8 cellular contexts compared by ENCODE assay signal in the genomic region with DNA sequence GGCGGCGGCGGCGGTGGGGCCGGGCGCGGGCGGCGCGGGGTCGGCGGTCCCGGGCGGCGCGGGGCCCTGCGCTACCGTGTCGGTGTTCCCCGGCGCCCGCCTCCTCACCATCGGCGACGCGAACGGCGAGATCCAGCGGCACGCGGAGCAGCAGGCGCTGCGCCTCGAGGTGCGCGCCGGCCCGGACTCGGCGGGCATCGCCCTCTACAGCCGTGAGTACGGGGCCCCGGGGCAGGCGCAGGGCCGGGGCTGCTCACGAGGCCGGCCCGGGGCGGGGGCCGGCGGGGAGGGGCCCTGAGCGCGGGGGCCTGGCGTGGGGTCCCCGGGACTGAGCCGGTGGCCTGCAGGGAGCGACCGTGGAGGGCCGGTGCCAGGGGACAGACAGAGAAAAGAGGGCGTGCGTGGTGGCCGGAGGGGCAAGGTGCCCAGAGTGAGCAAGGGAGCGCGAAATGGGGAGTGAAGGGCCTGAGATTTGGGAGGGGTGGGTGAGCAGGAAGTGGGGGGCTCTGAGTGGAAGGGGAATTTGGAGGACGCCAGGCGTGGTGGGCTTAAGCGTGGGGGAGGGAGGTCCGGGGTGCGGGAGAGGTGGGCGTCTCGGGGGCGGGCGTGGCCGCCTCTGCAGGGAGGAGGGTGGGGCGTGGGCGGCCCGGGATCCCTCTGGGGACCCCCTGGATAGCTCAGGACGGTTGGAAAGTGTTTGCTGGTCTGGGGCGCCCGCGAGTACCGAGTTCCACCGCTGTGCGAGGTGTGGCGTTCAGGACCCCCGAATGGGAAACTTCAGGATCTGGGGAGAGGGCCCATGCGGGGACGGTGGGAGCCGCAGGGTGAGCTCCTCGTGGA. TPM values are rescaled to one million over a fixed set of nuclear protein-coding genes. Genes with fewer than 3 reads are reported as not detected.
DNase-seq lines count a peak whose midpoint lies in the region; ATAC-seq and TF ChIP-seq lines count a peak whose summit lies in the region.

No MANE protein-coding gene starts in this region.

- intact Hi-C loops in aorta (cut with DNase I), result loop anchor here (2.0 to 10.0 kb wide), 3 partner anchors 35 to 57 kb away; partner anchors contain the start of genes TIMM29 (in 2 of the 2), YIPF2 (in 2 of the 2) and TMED1 (in 1 of the 2)

- peak overlapping the region; percentile 71 for H2AFZ ChIP-seq in neuron (ENCODE audit: low read depth, low read length)

- no peaks in the 10 kb centered on the region for H3K9me3 Mint-ChIP-seq in activated T-cell treated with anti-CD3 and anti-CD28 coated beads, Interleukin-2, amount 50 U/mL, for 24 hours

- peak overlapping the region; percentile 90 for H3K27ac Mint-ChIP-seq in activated T-cell treated with anti-CD3 and anti-CD28 coated beads, Interleukin-2, amount 50 U/mL, for 24 hours

- peaks cover 17% of the 10 kb centered on the region for H3K4me1 ChIP-seq in neuron (ENCODE audit: insufficient read depth, low read length)
- no peaks in the 10 kb centered on the region for H3K4me1 ChIP-seq in aorta (ENCODE audit: control insufficient read depth in 1 of 2, insufficient read depth in 2 of 2, low read length in 2 of 2)

- peaks cover 37% of the 10 kb centered on the region for H3K4me1 Mint-ChIP-seq in activated T-cell treated with anti-CD3 and anti-CD28 coated beads, Interleukin-2, amount 50 U/mL, for 24 hours (ENCODE audit: low read depth)

- no peaks in the 10 kb centered on the region for H3K27me3 ChIP-seq in neuron (ENCODE audit: insufficient read depth, low read length)
- H3K27me3 ChIP-seq in aorta (ENCODE audit: control insufficient read depth in 1 of 2, insufficient read depth in 2 of 2, low read length in 1 of 2), result no peaks in the 10 kb centered on the region

- H3K36me3 Mint-ChIP-seq in activated T-cell treated with anti-CD3 and anti-CD28 coated beads, Interleukin-2, amount 50 U/mL, for 24 hours (ENCODE audit: low read depth), result peaks cover 24% of the 10 kb centered on the region

- peak overlapping the region; percentile 92 for H3K4me3 ChIP-seq in fibroblast of the aortic adventitia (ENCODE audit: low read depth, low read length)
- H3K4me3 ChIP-seq in neuron (ENCODE audit: low read length), result peak overlapping the region; percentile 98
- H3K4me3 ChIP-seq in aorta (ENCODE audit: low read length in 2 of 2), result peak overlapping the region; percentile 69 to 97

- DNase-seq in AG20443 (ENCODE audit: low spot score) (peak; percentile 47), fibroblast of the aortic adventitia (ENCODE audit: low read depth) (no peak), aorta (peak; percentile 76 to 86), NCI-H128 (lab: John Stamatoyannopoulos, UW; ENCODE audit: unreplicated experiment) (no peak)
- DNase-seq in activated T-cell treated with anti-CD3 and anti-CD28 coated beads, Interleukin-2, amount 50 U/mL, for 24 hours, result peak; percentile 71

- peak; percentile 5 for ATAC-seq in GM19351 (IDR thresholded peaks at IDR 0.05; ENCODE audit: unreplicated experiment)
- no peak for ATAC-seq in aorta (ENCODE audit: low FRiP score)

- H3K36me3 ChIP-seq in KOPT-K1 (ENCODE audit: insufficient read depth, low read length) (no peaks in the 10 kb centered on the region), neuron (ENCODE audit: insufficient read depth, low read length) (peaks cover 5% of the 10 kb centered on the region), aorta (ENCODE audit: control insufficient read depth in 1 of 2, insufficient read depth in 2 of 2, low read length in 1 of 2) (no peaks in the 10 kb centered on the region)

- peak overlapping the region; percentile 75 for H3K27ac ChIP-seq in KOPT-K1 (ENCODE audit: low read depth, low read length, poor library complexity, severe bottlenecking)
- peak overlapping the region in 1 of 2 donors; percentile 48 for H3K27ac ChIP-seq in aorta (ENCODE audit: low read depth in 1 of 2, low read length in 2 of 2)

- TF ChIP-seq CTCF in fibroblast of the aortic adventitia (IDR thresholded peaks at IDR 0.05; ENCODE audit: insufficient read depth, low read length), result peak; percentile 33

- H3K4me3 Mint-ChIP-seq in activated T-cell treated with anti-CD3 and anti-CD28 coated beads, Interleukin-2, amount 50 U/mL, for 24 hours, result peak overlapping the region; percentile 81

- no peaks in the 10 kb centered on the region for H3K27me3 Mint-ChIP-seq in activated T-cell treated with anti-CD3 and anti-CD28 coated beads, Interleukin-2, amount 50 U/mL, for 24 hours

- H3K9me3 ChIP-seq in KOPT-K1 (ENCODE audit: insufficient read depth, low read length, poor library complexity, severe bottlenecking) (no peaks in the 10 kb centered on the region), neuron (ENCODE audit: low read length) (no peaks in the 10 kb centered on the region), aorta (ENCODE audit: control insufficient read depth, low read length) (no peaks in the 10 kb centered on the region)

- WGBS in aorta, 2 donors, result 1% methylated on average over 48 to 91 of the region's 91 CpGs

RNA-seq across cellular contexts. Expression of gene CARM1, which starts 0.6 kb away (rescaled TPM):
- total RNA-seq in fibroblast of the aortic adventitia (ENCODE audit: low replicate concordance) (16.4 and 39.6 TPM in 2 replicates), aorta (10 to 100 TPM; 27.9 to 41.4 TPM)
- polyA plus RNA-seq in aorta, result 10 to 100 TPM; 11.5 to 23.9 TPM

RNA-seq across cellular contexts. Expression of gene C19orf38, which starts 23.7 kb away (rescaled TPM):
- total RNA-seq in fibroblast of the aortic adventitia (ENCODE audit: low replicate concordance) (0.41 and 0.81 TPM in 2 replicates), aorta (1 to 10 TPM; 1.5 to 2.0 TPM)
- 1 to 10 TPM in 1 of 2 donors, under 1 TPM in 1; 0.90 to 1.6 TPM for polyA plus RNA-seq in aorta

RNA-seq across cellular contexts. Expression of gene TMED1, which starts 35.9 kb away (rescaled TPM):
- 30.2 and 44.3 TPM in 2 replicates for total RNA-seq in fibroblast of the aortic adventitia (ENCODE audit: low replicate concordance)
- 10 to 100 TPM; 14.4 to 17.9 TPM for total RNA-seq in aorta
- 10 to 100 TPM; 29.2 to 34.4 TPM for polyA plus RNA-seq in aorta

RNA-seq across cellular contexts. Expression of gene YIPF2, which starts 56.5 kb away (rescaled TPM):
- total RNA-seq in fibroblast of the aortic adventitia (ENCODE audit: low replicate concordance), result 68.7 and 89.1 TPM in 2 replicates
- total RNA-seq in aorta, result 10 to 100 TPM; 36.5 to 41.8 TPM
- 10 to 100 TPM; 30.1 to 41.1 TPM for polyA plus RNA-seq in aorta

RNA-seq across cellular contexts. Expression of gene TIMM29, which starts 56.7 kb away (rescaled TPM):
- 18.4 and 41.5 TPM in 2 replicates for total RNA-seq in fibroblast of the aortic adventitia (ENCODE audit: low replicate concordance)
- total RNA-seq in aorta, result 10 to 100 TPM; 13.7 to 15.7 TPM
- polyA plus RNA-seq in aorta, result 10 to 100 TPM; 15.2 to 16.0 TPM

Comparison
In these comparisons a context has a peak if more than half of its experiments do, and no peak if none do; other contexts are left out.
1. DNase-seq: peak in AG20443 (single experiment), activated T-cell treated with anti-CD3 and anti-CD28 coated beads, Interleukin-2, amount 50 U/mL, for 24 hours (single experiment) and aorta (2 of 2); none in fibroblast of the aortic adventitia (single experiment) and NCI-H128 (single experiment).
2. Peak in every context shown above with its lines, with median percentiles within 50 percentile points of each other: H3K4me3 ChIP-seq.